Comparison of ENCODE assay signal across 1 cellular context in genomic region chr9:7318920-7319319, GRCh38.
TF ChIP-seq lines count a peak whose summit lies in the region.

No MANE protein-coding gene starts in this region.

TF ChIP-seq in IMR-90, 13 proteins besides CTCF, POLR2A, EP300 and RAD21:
- TF ChIP-seq USF2 (IDR thresholded peaks at IDR 0.05; ENCODE audit: low read depth, low read length) (no peak), ELK1 (IDR thresholded peaks at IDR 0.05; ENCODE audit: borderline replicate concordance, low read depth, low read length) (no peak), CEBPB (IDR thresholded peaks at IDR 0.05; ENCODE audit: low read depth, low read length) (no peak)
